26 cellular contexts compared by ENCODE assay signal in genomic region chr5:31948006-31948405, GRCh38.
A peak's percentile ranks its signal among the peaks of the same experiment; 100 is the strongest.
DNase-seq lines count a peak whose midpoint lies in the region; ATAC-seq and TF ChIP-seq lines count a peak whose summit lies in the region.
"Had no signal": no experiment of that assay in that cellular context is flagged by ENCODE, and none has a peak within 500 bp of the region (broad histone marks: within the 10 kb centered on the region; RNA-seq: fewer than 3 reads in every experiment).

No MANE protein-coding gene starts in this region.

- intact Hi-C loops in natural killer cell (cut with micrococcal nuclease): no loop called here
- intact Hi-C loops in uterus (cut with DNase I; ENCODE audit: low total_unique reads): no loop called here

- H3K27me3 Mint-ChIP-seq in natural killer cell (ENCODE audit: low read depth in 2 of 2) (no peaks in the 10 kb centered on the region), WTC11 (ENCODE audit: low read depth) (no peaks in the 10 kb centered on the region)
- no peaks in the 10 kb centered on the region for H3K27me3 Mint-ChIP-seq in natural killer cell treated with Interleukin-12 subunit alpha and Interleukin-12 subunit beta and Interleukin-15 and Interleukin-18, amount 100 ng/mL, for 72 hours
- H3K27me3 Mint-ChIP-seq: activated naive CD4-positive, alpha-beta T cell treated with anti-CD3 and anti-CD28 coated beads, Interleukin-2, amount 50 U/mL, for 24 hours; activated T-helper 17 cell treated with anti-CD3 and anti-CD28 coated beads, Interleukin-2, amount 50 U/mL, for 72 hours; CD4-positive, CD25-positive, alpha-beta regulatory T cell had no signal

- ATAC-seq in natural killer cell (no peak), WTC11 (no peak), HG03045 (IDR thresholded peaks at IDR 0.05; ENCODE audit: unreplicated experiment) (no peak)
- ATAC-seq in natural killer cell treated with Interleukin-12 subunit alpha and Interleukin-12 subunit beta and Interleukin-15 and Interleukin-18, amount 100 ng/mL, for 72 hours: no peak
- ATAC-seq: activated CD4-positive, CD25-positive, alpha-beta regulatory T cell treated with anti-CD3 and anti-CD28 coated beads, Interleukin-2, amount 50 U/mL, for 24 hours; activated T-helper 17 cell treated with anti-CD3 and anti-CD28 coated beads, Interleukin-2, amount 50 U/mL, for 72 hours; right cardiac atrium had no signal

- DNase-seq in natural killer cell (no peak), WTC11 (ENCODE audit: low spot score) (no peak), glomerular visceral epithelial cell (ENCODE audit: extremely low spot score) (peak; percentile 58), uterus (no peak), hippocampal formation (lab: John Stamatoyannopoulos, UW) (no peak), NCI-H226 (no peak)
- no peak for DNase-seq in natural killer cell treated with Interleukin-12 subunit alpha and Interleukin-12 subunit beta and Interleukin-15 and Interleukin-18, amount 100 ng/mL, for 72 hours (ENCODE audit: low spot score)
- DNase-seq: activated CD4-positive, alpha-beta memory T cell treated with anti-CD3 and anti-CD28 coated beads, Interleukin-2, amount 10 ng/mL, durations not matched to agents 7 days and 5 days; activated CD8-positive, alpha-beta memory T cell treated with anti-CD3 and anti-CD28 coated beads, Interleukin-2, amount 50 U/mL, for 48 hours; CD4-positive, CD25-positive, alpha-beta regulatory T cell; H7; NCI-H1417; NCI-H2081 treated with DMSO at 0.1 percent for 48 hours; NCI-H526; nephron progenitor cell; ovary; right cardiac atrium; stimulated activated CD4-positive, alpha-beta T cell treated with anti-CD3 and anti-CD28 coated beads, Interleukin-2, amount 100 ng/mL, for 48 hours; T-helper 1 cell; transverse colon had no signal

- peaks cover 6 to 14% of the 10 kb centered on the region in 2 donors for H3K4me1 ChIP-seq in uterus
- H3K4me1 ChIP-seq: SJSA1 had no signal

- no peak overlapping the region for H3K4me3 ChIP-seq in uterus
- H3K4me3 ChIP-seq: cardiac muscle cell, ovary, SJSA1, transverse colon had no signal

- POLR2A ChIA-PET in WTC11 (lab: Charles Lee): interaction anchor here (0.6 kb wide), 1 partner anchor 1786 kb away, joined by 3 read pairs; no protein-coding TSS in a partner anchor

- no peak for TF ChIP-seq POLR2A in uterus (IDR thresholded peaks at IDR 0.05)

- H3K36me3 Mint-ChIP-seq in natural killer cell: no peaks in the 10 kb centered on the region
- H3K36me3 Mint-ChIP-seq in natural killer cell treated with Interleukin-12 subunit alpha and Interleukin-12 subunit beta and Interleukin-15 and Interleukin-18, amount 100 ng/mL, for 72 hours: no peaks in the 10 kb centered on the region
- H3K36me3 Mint-ChIP-seq in WTC11: no peaks in the 10 kb centered on the region
- H3K36me3 Mint-ChIP-seq: activated naive CD4-positive, alpha-beta T cell treated with anti-CD3 and anti-CD28 coated beads, Interleukin-2, amount 50 U/mL, for 24 hours; CD4-positive, CD25-positive, alpha-beta regulatory T cell had no signal

- CTCF ChIA-PET in WTC11 (lab: Charles Lee): interaction anchor here (1.2 kb wide), 1 partner anchor 129 kb away, joined by 5 read pairs; no protein-coding TSS in a partner anchor

- H3K36me3 ChIP-seq in uterus: no peaks in the 10 kb centered on the region
- H3K36me3 ChIP-seq: cardiac muscle cell, ovary, SJSA1, transverse colon had no signal

- peaks cover 17 to 26% of the 10 kb centered on the region in 2 donors for H3K4me1 Mint-ChIP-seq in natural killer cell
- peaks cover 10 to 11% of the 10 kb centered on the region in 2 donors for H3K4me1 Mint-ChIP-seq in natural killer cell treated with Interleukin-12 subunit alpha and Interleukin-12 subunit beta and Interleukin-15 and Interleukin-18, amount 100 ng/mL, for 72 hours (ENCODE audit: low read depth in 2 of 2)
- peaks cover 5% of the 10 kb centered on the region for H3K4me1 Mint-ChIP-seq in WTC11
- H3K4me1 Mint-ChIP-seq: activated CD4-positive, alpha-beta memory T cell treated with anti-CD3 and anti-CD28 coated beads, Interleukin-2, amount 10 ng/mL, durations not matched to agents 7 days and 5 days; activated naive CD4-positive, alpha-beta T cell treated with anti-CD3 and anti-CD28 coated beads, Interleukin-2, amount 50 U/mL, for 24 hours; activated T-helper 17 cell treated with anti-CD3 and anti-CD28 coated beads, Interleukin-2, amount 50 U/mL, for 72 hours; CD4-positive, CD25-positive, alpha-beta regulatory T cell; nephron progenitor cell had no signal

- TF ChIP-seq CTCF in natural killer cell (IDR thresholded peaks at IDR 0.05) (no peak), WTC11 (IDR thresholded peaks at IDR 0.05) (no peak), uterus (IDR thresholded peaks at IDR 0.05) (no peak)

- no peaks in the 10 kb centered on the region for H3K9me3 ChIP-seq in uterus
- H3K9me3 ChIP-seq: ovary, SJSA1, transverse colon had no signal

- no peaks in the 10 kb centered on the region for H3K27me3 ChIP-seq in uterus
- H3K27me3 ChIP-seq: cardiac muscle cell, ovary, SJSA1, transverse colon had no signal

- no peaks in the 10 kb centered on the region for H3K9me3 Mint-ChIP-seq in natural killer cell
- H3K9me3 Mint-ChIP-seq in natural killer cell treated with Interleukin-12 subunit alpha and Interleukin-12 subunit beta and Interleukin-15 and Interleukin-18, amount 100 ng/mL, for 72 hours: no peaks in the 10 kb centered on the region
- H3K9me3 Mint-ChIP-seq in WTC11: peaks cover 11% of the 10 kb centered on the region
- H3K9me3 Mint-ChIP-seq: activated CD4-positive, alpha-beta memory T cell treated with anti-CD3 and anti-CD28 coated beads, Interleukin-2, amount 10 ng/mL, durations not matched to agents 7 days and 5 days; activated naive CD4-positive, alpha-beta T cell treated with anti-CD3 and anti-CD28 coated beads, Interleukin-2, amount 50 U/mL, for 24 hours; activated T-helper 17 cell treated with anti-CD3 and anti-CD28 coated beads, Interleukin-2, amount 50 U/mL, for 72 hours had no signal

- H3K4me3 Mint-ChIP-seq in natural killer cell: peak overlapping the region; percentile 65
- H3K4me3 Mint-ChIP-seq in natural killer cell treated with Interleukin-12 subunit alpha and Interleukin-12 subunit beta and Interleukin-15 and Interleukin-18, amount 100 ng/mL, for 72 hours: no peak overlapping the region
- H3K4me3 Mint-ChIP-seq in WTC11: no peak overlapping the region
- H3K4me3 Mint-ChIP-seq: activated CD4-positive, alpha-beta memory T cell treated with anti-CD3 and anti-CD28 coated beads, Interleukin-2, amount 10 ng/mL, durations not matched to agents 7 days and 5 days; activated naive CD4-positive, alpha-beta T cell treated with anti-CD3 and anti-CD28 coated beads, Interleukin-2, amount 50 U/mL, for 24 hours; activated T-helper 17 cell treated with anti-CD3 and anti-CD28 coated beads, Interleukin-2, amount 50 U/mL, for 72 hours; CD4-positive, CD25-positive, alpha-beta regulatory T cell; nephron progenitor cell had no signal

- peak overlapping the region; percentile 30 to 60 for H3K27ac Mint-ChIP-seq in natural killer cell
- H3K27ac Mint-ChIP-seq in natural killer cell treated with Interleukin-12 subunit alpha and Interleukin-12 subunit beta and Interleukin-15 and Interleukin-18, amount 100 ng/mL, for 72 hours: no peak overlapping the region
- 0 out of 2 replicates have a peak overlapping the region, but pooled peaks have one; percentile 52 for H3K27ac Mint-ChIP-seq in WTC11
- H3K27ac Mint-ChIP-seq: activated CD4-positive, alpha-beta memory T cell treated with anti-CD3 and anti-CD28 coated beads, Interleukin-2, amount 10 ng/mL, durations not matched to agents 7 days and 5 days; activated naive CD4-positive, alpha-beta T cell treated with anti-CD3 and anti-CD28 coated beads, Interleukin-2, amount 50 U/mL, for 24 hours; activated T-helper 17 cell treated with anti-CD3 and anti-CD28 coated beads, Interleukin-2, amount 50 U/mL, for 72 hours; CD4-positive, CD25-positive, alpha-beta regulatory T cell; nephron progenitor cell had no signal

- H3K27ac ChIP-seq in uterus: peak overlapping the region; percentile 48 to 62
- H3K27ac ChIP-seq: cardiac muscle cell, SJSA1, transverse colon had no signal

TF ChIP-seq in WTC11, 78 proteins besides CTCF, POLR2A, EP300 and RAD21 (continues in another document):
- TF ChIP-seq OVOL2 (CRISPR knock-in tag; IDR thresholded peaks at IDR 0.05; ENCODE audit: borderline replicate concordance): no peak
- TF ChIP-seq AR (CRISPR knock-in tag; IDR thresholded peaks at IDR 0.05): no peak
- TF ChIP-seq FOXP4 (CRISPR knock-in tag; IDR thresholded peaks at IDR 0.05): no peak

Comparison
In these comparisons a context has a peak if more than half of its experiments do, and no peak if none do; other contexts are left out.
1. H3K27ac Mint-ChIP-seq: peak in natural killer cell (2 of 2) and WTC11 (single experiment); none in natural killer cell treated with Interleukin-12 subunit alpha and Interleukin-12 subunit beta and Interleukin-15 and Interleukin-18, amount 100 ng/mL, for 72 hours (0 of 2).